In the genomic region with DNA sequence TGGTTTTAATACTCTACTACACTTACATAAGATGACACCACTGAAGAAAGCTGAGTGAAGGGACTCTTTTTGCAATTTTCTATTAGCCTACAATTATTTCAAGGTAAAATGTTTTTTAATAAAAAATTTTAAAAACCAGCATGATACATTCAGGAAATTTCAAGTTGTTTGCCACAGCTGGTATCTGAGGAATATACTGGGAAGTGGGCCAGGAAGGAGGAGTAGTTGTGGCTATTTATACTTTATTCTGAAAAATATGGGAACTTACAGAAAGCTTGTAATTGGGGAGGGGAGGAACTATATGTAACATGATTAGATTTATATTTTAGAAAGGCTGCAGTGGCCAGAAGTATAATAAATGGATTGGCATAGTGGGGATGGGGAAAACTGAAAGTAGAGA, we compare ENCODE assay signal across 24 cellular contexts. TPM values are rescaled to one million over a fixed set of nuclear protein-coding genes. Genes with fewer than 3 reads are reported as not detected.
DNase-seq lines count a peak whose midpoint lies in the region; ATAC-seq and TF ChIP-seq lines count a peak whose summit lies in the region.
"Had no signal": no experiment of that assay in that cellular context is flagged by ENCODE, and none has a peak within 500 bp of the region (broad histone marks: within the 10 kb centered on the region; RNA-seq: fewer than 3 reads in every experiment).

No MANE protein-coding gene starts in this region.

- no peak overlapping the region for H3K27ac Mint-ChIP-seq in MCF 10A (ENCODE audit: low read depth, unreplicated experiment)
- H3K27ac Mint-ChIP-seq: CD14-positive monocyte, GM23338, nephron, T-cell had no signal

- peaks cover 12% of the 10 kb centered on the region for H3K4me1 Mint-ChIP-seq in MCF 10A (ENCODE audit: insufficient read depth, unreplicated experiment)
- H3K4me1 Mint-ChIP-seq: CD14-positive monocyte, T-cell had no signal

- TF ChIP-seq CTCF in MCF 10A (IDR thresholded peaks at IDR 0.05; ENCODE audit: unreplicated experiment) (no peak), breast epithelium (IDR thresholded peaks at IDR 0.05) (no peak), fibroblast of mammary gland (conservative IDR thresholded peaks at IDR 0.05; ENCODE audit: control insufficient read depth, insufficient read depth, low read depth, low read length) (no peak), upper lobe of right lung (IDR thresholded peaks at IDR 0.05) (no peak), right atrium auricular region (IDR thresholded peaks at IDR 0.05) (no peak)

- no peak for ATAC-seq in upper lobe of right lung
- no peak for ATAC-seq in HG03175 (IDR thresholded peaks at IDR 0.05; ENCODE audit: unreplicated experiment)
- ATAC-seq: activated naive CD4-positive, alpha-beta T cell treated with anti-CD3 and anti-CD28 coated beads, Interleukin-2, amount 50 U/mL, for 72 hours; GM23338; T-cell had no signal

- H3K4me3 ChIP-seq in breast epithelium: no peak overlapping the region
- H3K4me3 ChIP-seq in fibroblast of mammary gland (ENCODE audit: control insufficient read depth, low read depth, low read length): no peak overlapping the region
- H3K4me3 ChIP-seq in upper lobe of right lung: no peak overlapping the region
- H3K4me3 ChIP-seq in right atrium auricular region: no peak overlapping the region
- H3K4me3 ChIP-seq: dorsolateral prefrontal cortex, GM23338, left ventricle myocardium inferior, thyroid gland had no signal

- intact Hi-C loops in MCF 10A (cut with micrococcal nuclease): no loop called here
- intact Hi-C loops in breast epithelium (cut with DNase I; ENCODE audit: low total_unique reads): no loop called here
- intact Hi-C loops in upper lobe of right lung (cut with DNase I): no loop called here

- H3K27ac ChIP-seq in breast epithelium (no peak overlapping the region), upper lobe of right lung (no peak overlapping the region), right atrium auricular region (no peak overlapping the region)
- H3K27ac ChIP-seq: 22Rv1, dorsolateral prefrontal cortex, left ventricle myocardium inferior, thyroid gland had no signal

- H3K36me3 Mint-ChIP-seq in MCF 10A (ENCODE audit: insufficient read depth, unreplicated experiment): peaks cover 67% of the 10 kb centered on the region
- H3K36me3 Mint-ChIP-seq: activated naive CD4-positive, alpha-beta T cell treated with anti-CD3 and anti-CD28 coated beads, Interleukin-2, amount 50 U/mL, for 72 hours; CD14-positive monocyte had no signal

- CTCF ChIA-PET in MCF 10A (lab: Yijun Ruan, JAX): interaction anchor here (0.7 kb wide), 1 partner anchor 67 kb away, joined by 4 read pairs; no protein-coding TSS in a partner anchor

- H3K9me3 ChIP-seq in breast epithelium: no peaks in the 10 kb centered on the region
- no peaks in the 10 kb centered on the region for H3K9me3 ChIP-seq in upper lobe of right lung
- H3K9me3 ChIP-seq in right atrium auricular region: no peaks in the 10 kb centered on the region
- H3K9me3 ChIP-seq: left ventricle myocardium inferior, thyroid gland had no signal

- H3K9me3 Mint-ChIP-seq in MCF 10A (ENCODE audit: unreplicated experiment): no peaks in the 10 kb centered on the region
- H3K9me3 Mint-ChIP-seq: activated naive CD4-positive, alpha-beta T cell treated with anti-CD3 and anti-CD28 coated beads, Interleukin-2, amount 50 U/mL, for 72 hours; CD14-positive monocyte; GM23338; nephron; T-cell had no signal

- no TSS peak for BruUV-seq in MCF 10A (replicated peaks; lab: Mats Ljungman, UMichigan)

- no peaks in the 10 kb centered on the region for H3K27me3 ChIP-seq in breast epithelium
- H3K27me3 ChIP-seq in upper lobe of right lung: no peaks in the 10 kb centered on the region
- H3K27me3 ChIP-seq in right atrium auricular region: no peaks in the 10 kb centered on the region
- H3K27me3 ChIP-seq: dorsolateral prefrontal cortex, thyroid gland had no signal

- POLR2A ChIA-PET in MCF 10A (lab: Yijun Ruan, JAX): no interaction called here

- H3K4me1 ChIP-seq in breast epithelium (no peaks in the 10 kb centered on the region), upper lobe of right lung (no peaks in the 10 kb centered on the region), right atrium auricular region (peaks cover 0 to 7% of the 10 kb centered on the region in 2 donors)
- H3K4me1 ChIP-seq: thyroid gland had no signal

- H3K27me3 Mint-ChIP-seq in MCF 10A (ENCODE audit: insufficient read depth, unreplicated experiment): no peaks in the 10 kb centered on the region
- H3K27me3 Mint-ChIP-seq: T-cell had no signal

- TF ChIP-seq POLR2A in breast epithelium (IDR thresholded peaks at IDR 0.05): no peak

- DNase-seq in MCF 10A (ENCODE audit: unreplicated experiment) (peak; percentile 4), breast epithelium (ENCODE audit: low spot score in 2 of 2) (no peak), amniotic stem cell (lab: John Stamatoyannopoulos, UW) (peak; percentile 9), fibroblast of mammary gland (ENCODE audit: low read depth) (peak; percentile 39), upper lobe of right lung (no peak), right atrium auricular region (ENCODE audit: low spot score) (no peak), NCI-H82 treated with DMSO at 0.1 percent for 48 hours (lab: John Stamatoyannopoulos, UW; ENCODE audit: unreplicated experiment) (no peak)
- DNase-seq: dorsolateral prefrontal cortex; GF-D8; left ventricle myocardium inferior; midbrain; NCI-H1436 treated with DMSO at 0.1 percent for 48 hours; NCI-H774; OCI-M1; SHP77; stimulated activated naive CD4-positive, alpha-beta T cell treated with Interleukin-2 at 50 U/mL for 16 hours; T-cell; thyroid gland had no signal

- no peak overlapping the region for H3K4me3 Mint-ChIP-seq in MCF 10A (ENCODE audit: unreplicated experiment)
- H3K4me3 Mint-ChIP-seq: CD14-positive monocyte, GM23338, nephron, T-cell had no signal

- no peaks in the 10 kb centered on the region for H3K36me3 ChIP-seq in breast epithelium
- H3K36me3 ChIP-seq in upper lobe of right lung: no peaks in the 10 kb centered on the region
- H3K36me3 ChIP-seq in right atrium auricular region: no peaks in the 10 kb centered on the region
- H3K36me3 ChIP-seq: left ventricle myocardium inferior had no signal

RNA-seq across cellular contexts. Expression of gene WDR35, which starts 40.8 kb away (rescaled TPM):
- total RNA-seq in MCF 10A (2022) (13.2 and 17.5 TPM in 2 replicates), breast epithelium (10 to 100 TPM; 12.5 to 18.7 (median 17.7) TPM), upper lobe of right lung (7.3 TPM), right atrium auricular region (1 to 10 TPM; 4.1 to 5.0 TPM)

RNA-seq across cellular contexts. Expression of gene TTC32, which starts 47.3 kb away (rescaled TPM):
- total RNA-seq in MCF 10A (2022): 14.1 and 18.2 TPM in 2 replicates
- 10 to 100 TPM; 16.7 to 35.1 (median 17.8) TPM for total RNA-seq in breast epithelium
- total RNA-seq in upper lobe of right lung: 12.4 TPM
- 1 to 10 TPM; 3.7 to 6.6 TPM for total RNA-seq in right atrium auricular region

Comparison
In these comparisons a context has a peak if more than half of its experiments do, and no peak if none do; other contexts are left out.
1. DNase-seq: peak in MCF 10A (single experiment), amniotic stem cell (single experiment) and fibroblast of mammary gland (single experiment); none in breast epithelium (0 of 2), upper lobe of right lung (single experiment), right atrium auricular region (single experiment) and NCI-H82 treated with DMSO at 0.1 percent for 48 hours (single experiment).